Comparison of ENCODE assay signal across 8 cellular contexts in the genomic region with DNA sequence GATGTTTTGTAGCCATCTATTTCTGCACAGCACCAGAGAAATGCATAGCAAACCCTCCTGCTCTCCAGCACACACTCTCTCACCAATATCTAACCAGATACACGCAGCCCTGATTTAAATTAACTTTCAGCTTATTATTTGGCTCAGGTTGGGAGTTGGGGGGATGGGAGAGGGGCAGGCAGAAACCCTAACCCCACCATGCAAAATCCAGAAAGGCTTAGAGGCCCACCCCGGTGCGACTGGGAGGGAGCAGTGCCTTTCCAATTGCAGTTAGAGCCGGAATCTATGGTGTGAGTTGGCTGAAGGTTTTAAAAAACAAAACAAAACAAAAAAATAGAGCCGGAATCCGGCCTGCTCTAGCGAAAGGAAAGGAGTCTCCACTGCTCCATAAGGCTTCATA. TPM values are rescaled to one million over a fixed set of nuclear protein-coding genes. Genes with fewer than 3 reads are reported as not detected.
DNase-seq lines count a peak whose midpoint lies in the region; ATAC-seq and TF ChIP-seq lines count a peak whose summit lies in the region.

No MANE protein-coding gene starts in this region.

- TF ChIP-seq CTCF in BJ (IDR thresholded peaks at IDR 0.05; ENCODE audit: insufficient read depth, low read depth, low read length) = no peak
- no peak for TF ChIP-seq CTCF in HFF-Myc (IDR thresholded peaks at IDR 0.05; ENCODE audit: low read depth, low read length, missing control alignments)
- no peak for TF ChIP-seq CTCF in mucosa of descending colon (IDR thresholded peaks at IDR 0.05)
- TF ChIP-seq CTCF in tibial artery (IDR thresholded peaks at IDR 0.05) = no peak

- peaks cover 55% of the 10 kb centered on the region for H3K4me1 Mint-ChIP-seq in activated T-helper 2 cell treated with anti-CD3 and anti-CD28 coated beads, Interferon-gamma antibody, Interleukin-2, Interleukin-4, amounts not matched to agents 10 μg/mL and 5 μg/mL and 100 μg/mL, durations not matched to agents 14 hours and 24 hours and 36 hours (ENCODE audit: low read depth)

- H3K4me3 Mint-ChIP-seq in activated T-helper 2 cell treated with anti-CD3 and anti-CD28 coated beads, Interferon-gamma antibody, Interleukin-2, Interleukin-4, amounts not matched to agents 10 μg/mL and 5 μg/mL and 100 μg/mL, durations not matched to agents 14 hours and 24 hours and 36 hours (ENCODE audit: low read depth) = peak overlapping the region; percentile 82

- ATAC-seq in HG03342 (IDR thresholded peaks at IDR 0.05; ENCODE audit: unreplicated experiment) (no peak), mucosa of descending colon (no peak)

- POLR2A ChIA-PET in BJ (lab: Charles Lee) = no interaction called here

- H3K27me3 Mint-ChIP-seq in activated T-helper 2 cell treated with anti-CD3 and anti-CD28 coated beads, Interferon-gamma antibody, Interleukin-2, Interleukin-4, amounts not matched to agents 10 μg/mL and 5 μg/mL and 100 μg/mL, durations not matched to agents 14 hours and 24 hours and 36 hours (ENCODE audit: low read depth) = peaks cover 21% of the 10 kb centered on the region

- peaks cover 36% of the 10 kb centered on the region for H3K4me1 ChIP-seq in mucosa of descending colon (ENCODE audit: low read depth)
- peaks cover 0 to 42% (median 34%) of the 10 kb centered on the region in 4 donors for H3K4me1 ChIP-seq in tibial artery

- H3K27me3 ChIP-seq in BJ (ENCODE audit: control insufficient read depth, insufficient read depth, low read length) (peaks cover 20% of the 10 kb centered on the region), tibial artery (peaks cover 6 to 93% of the 10 kb centered on the region in 2 donors)

- DNase-seq in BJ (ENCODE audit: low read depth) (no peak), HFF-Myc (ENCODE audit: extremely low read depth, low read depth) (no peak), iris pigment epithelial cell (ENCODE audit: low read depth) (peak; percentile 24), putamen (ENCODE audit: low spot score) (no peak), mucosa of descending colon (no peak), tibial artery (no peak)
- DNase-seq in activated T-helper 2 cell treated with anti-CD3 and anti-CD28 coated beads, Interferon-gamma antibody, Interleukin-2, Interleukin-4, amounts not matched to agents 10 μg/mL and 5 μg/mL and 100 μg/mL, durations not matched to agents 14 hours and 24 hours and 36 hours (ENCODE audit: low spot score) = no peak

- H3K36me3 ChIP-seq in BJ (ENCODE audit: control insufficient read depth, insufficient read depth, low read length) (no peaks in the 10 kb centered on the region), mucosa of descending colon (ENCODE audit: low read depth) (no peaks in the 10 kb centered on the region), tibial artery (no peaks in the 10 kb centered on the region)

- CTCF ChIA-PET in BJ (lab: Yijun Ruan, JAX) = interaction anchor here (1.2 kb wide), 1 partner anchor 109 kb away, joined by 5 read pairs; no protein-coding TSS in a partner anchor

- peaks cover 26% of the 10 kb centered on the region for H3K36me3 Mint-ChIP-seq in activated T-helper 2 cell treated with anti-CD3 and anti-CD28 coated beads, Interferon-gamma antibody, Interleukin-2, Interleukin-4, amounts not matched to agents 10 μg/mL and 5 μg/mL and 100 μg/mL, durations not matched to agents 14 hours and 24 hours and 36 hours (ENCODE audit: low read depth)

- H3K27ac Mint-ChIP-seq in activated T-helper 2 cell treated with anti-CD3 and anti-CD28 coated beads, Interferon-gamma antibody, Interleukin-2, Interleukin-4, amounts not matched to agents 10 μg/mL and 5 μg/mL and 100 μg/mL, durations not matched to agents 14 hours and 24 hours and 36 hours = peak overlapping the region; percentile 38

- peak overlapping the region; percentile 49 for H3K4me3 ChIP-seq in BJ (ENCODE audit: low read depth, low read length)
- H3K4me3 ChIP-seq in HFF-Myc (replicated peaks; ENCODE audit: low read depth, low read length) = peak overlapping the region; percentile 76
- H3K4me3 ChIP-seq in mucosa of descending colon = no peak overlapping the region
- no peak overlapping the region for H3K4me3 ChIP-seq in tibial artery

- intact Hi-C loops in activated T-helper 2 cell treated with anti-CD3 and anti-CD28 coated beads, Interferon-gamma antibody, Interleukin-2, Interleukin-4, amounts not matched to agents 10 μg/mL and 5 μg/mL and 100 μg/mL, durations not matched to agents 14 hours and 24 hours and 36 hours (cut with micrococcal nuclease) = no loop called here
- intact Hi-C loops in mucosa of descending colon (cut with DNase I, micrococcal nuclease) (no loop called here), tibial artery (cut with DNase I; ENCODE audit: low total_unique reads) (no loop called here)

- no peaks in the 10 kb centered on the region for H3K9me3 Mint-ChIP-seq in activated T-helper 2 cell treated with anti-CD3 and anti-CD28 coated beads, Interferon-gamma antibody, Interleukin-2, Interleukin-4, amounts not matched to agents 10 μg/mL and 5 μg/mL and 100 μg/mL, durations not matched to agents 14 hours and 24 hours and 36 hours

- H3K27ac ChIP-seq in tibial artery = no peak overlapping the region

- H3K9me3 ChIP-seq in mucosa of descending colon = no peaks in the 10 kb centered on the region
- no peaks in the 10 kb centered on the region for H3K9me3 ChIP-seq in tibial artery

RNA-seq across cellular contexts. Expression of a gene that starts 3.0 kb away (rescaled TPM):
- polyA plus RNA-seq in BJ (2011; rRNA removed) = 13.4 and 14.4 TPM in 2 replicates
- 10.9 and 16.5 TPM in 2 replicates for polyA minus RNA-seq in BJ (2011; rRNA and poly(A)+ RNA removed)
- total RNA-seq in activated T-helper 2 cell treated with anti-CD3 and anti-CD28 coated beads, Interferon-gamma antibody, Interleukin-2, Interleukin-4, amounts not matched to agents 10 μg/mL and 5 μg/mL and 100 μg/mL, durations not matched to agents 14 hours and 24 hours and 36 hours = 16.6 and 18.2 TPM in 2 replicates
- under 1 TPM in 1 of 3 donors, not detected in 2; 0.79 TPM for total RNA-seq in mucosa of descending colon

Comparison
In these comparisons a context has a peak if more than half of its experiments do, and no peak if none do; other contexts are left out.
1. H3K4me3 ChIP-seq: peak in BJ (single experiment) and HFF-Myc (single experiment); none in mucosa of descending colon (single experiment) and tibial artery (0 of 2).